In the genomic region with DNA sequence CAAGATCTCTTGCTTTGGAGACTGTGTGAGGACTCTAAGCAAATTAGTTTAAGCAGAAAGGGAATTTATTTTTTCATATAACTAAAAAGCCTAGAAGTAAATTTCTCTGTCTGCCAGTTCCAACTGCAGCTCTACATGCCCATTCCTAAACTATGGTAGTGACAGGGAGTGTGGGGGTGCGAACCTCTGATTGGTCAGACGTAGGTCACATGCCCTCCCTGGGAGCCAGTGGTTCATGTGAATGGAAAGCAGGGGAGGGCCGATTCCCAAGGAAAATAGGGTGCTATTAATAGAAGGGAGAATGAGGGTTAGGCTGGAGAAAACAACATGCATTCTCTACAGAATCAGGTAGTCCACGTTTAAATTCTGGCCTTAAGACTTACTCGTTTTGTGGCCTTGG, we compare ENCODE assay signal across 1 cellular context.
TF ChIP-seq lines count a peak whose summit lies in the region.

No MANE protein-coding gene starts in this region.

TF ChIP-seq in GM23338, 12 proteins besides CTCF, POLR2A, EP300 and RAD21 (continued from another document):
- TF ChIP-seq, protein P1, sequence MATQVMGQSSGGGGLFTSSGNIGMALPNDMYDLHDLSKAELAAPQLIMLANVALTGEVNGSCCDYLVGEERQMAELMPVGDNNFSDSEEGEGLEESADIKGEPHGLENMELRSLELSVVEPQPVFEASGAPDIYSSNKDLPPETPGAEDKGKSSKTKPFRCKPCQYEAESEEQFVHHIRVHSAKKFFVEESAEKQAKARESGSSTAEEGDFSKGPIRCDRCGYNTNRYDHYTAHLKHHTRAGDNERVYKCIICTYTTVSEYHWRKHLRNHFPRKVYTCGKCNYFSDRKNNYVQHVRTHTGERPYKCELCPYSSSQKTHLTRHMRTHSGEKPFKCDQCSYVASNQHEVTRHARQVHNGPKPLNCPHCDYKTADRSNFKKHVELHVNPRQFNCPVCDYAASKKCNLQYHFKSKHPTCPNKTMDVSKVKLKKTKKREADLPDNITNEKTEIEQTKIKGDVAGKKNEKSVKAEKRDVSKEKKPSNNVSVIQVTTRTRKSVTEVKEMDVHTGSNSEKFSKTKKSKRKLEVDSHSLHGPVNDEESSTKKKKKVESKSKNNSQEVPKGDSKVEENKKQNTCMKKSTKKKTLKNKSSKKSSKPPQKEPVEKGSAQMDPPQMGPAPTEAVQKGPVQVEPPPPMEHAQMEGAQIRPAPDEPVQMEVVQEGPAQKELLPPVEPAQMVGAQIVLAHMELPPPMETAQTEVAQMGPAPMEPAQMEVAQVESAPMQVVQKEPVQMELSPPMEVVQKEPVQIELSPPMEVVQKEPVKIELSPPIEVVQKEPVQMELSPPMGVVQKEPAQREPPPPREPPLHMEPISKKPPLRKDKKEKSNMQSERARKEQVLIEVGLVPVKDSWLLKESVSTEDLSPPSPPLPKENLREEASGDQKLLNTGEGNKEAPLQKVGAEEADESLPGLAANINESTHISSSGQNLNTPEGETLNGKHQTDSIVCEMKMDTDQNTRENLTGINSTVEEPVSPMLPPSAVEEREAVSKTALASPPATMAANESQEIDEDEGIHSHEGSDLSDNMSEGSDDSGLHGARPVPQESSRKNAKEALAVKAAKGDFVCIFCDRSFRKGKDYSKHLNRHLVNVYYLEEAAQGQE (IDR thresholded peaks at IDR 0.05; ENCODE audit: unreplicated experiment): no peak
- TF ChIP-seq JUNB (IDR thresholded peaks at IDR 0.05; ENCODE audit: unreplicated experiment) (no peak), POLR2AphosphoS5 (IDR thresholded peaks at IDR 0.05; ENCODE audit: low read depth) (no peak), ZNF331 (CRISPR knock-in tag; IDR thresholded peaks at IDR 0.05; ENCODE audit: low read depth) (no peak)
- TF ChIP-seq, protein P2, sequence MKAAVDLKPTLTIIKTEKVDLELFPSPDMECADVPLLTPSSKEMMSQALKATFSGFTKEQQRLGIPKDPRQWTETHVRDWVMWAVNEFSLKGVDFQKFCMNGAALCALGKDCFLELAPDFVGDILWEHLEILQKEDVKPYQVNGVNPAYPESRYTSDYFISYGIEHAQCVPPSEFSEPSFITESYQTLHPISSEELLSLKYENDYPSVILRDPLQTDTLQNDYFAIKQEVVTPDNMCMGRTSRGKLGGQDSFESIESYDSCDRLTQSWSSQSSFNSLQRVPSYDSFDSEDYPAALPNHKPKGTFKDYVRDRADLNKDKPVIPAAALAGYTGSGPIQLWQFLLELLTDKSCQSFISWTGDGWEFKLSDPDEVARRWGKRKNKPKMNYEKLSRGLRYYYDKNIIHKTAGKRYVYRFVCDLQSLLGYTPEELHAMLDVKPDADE (IDR thresholded peaks at IDR 0.05): no peak
- TF ChIP-seq, protein P3, sequence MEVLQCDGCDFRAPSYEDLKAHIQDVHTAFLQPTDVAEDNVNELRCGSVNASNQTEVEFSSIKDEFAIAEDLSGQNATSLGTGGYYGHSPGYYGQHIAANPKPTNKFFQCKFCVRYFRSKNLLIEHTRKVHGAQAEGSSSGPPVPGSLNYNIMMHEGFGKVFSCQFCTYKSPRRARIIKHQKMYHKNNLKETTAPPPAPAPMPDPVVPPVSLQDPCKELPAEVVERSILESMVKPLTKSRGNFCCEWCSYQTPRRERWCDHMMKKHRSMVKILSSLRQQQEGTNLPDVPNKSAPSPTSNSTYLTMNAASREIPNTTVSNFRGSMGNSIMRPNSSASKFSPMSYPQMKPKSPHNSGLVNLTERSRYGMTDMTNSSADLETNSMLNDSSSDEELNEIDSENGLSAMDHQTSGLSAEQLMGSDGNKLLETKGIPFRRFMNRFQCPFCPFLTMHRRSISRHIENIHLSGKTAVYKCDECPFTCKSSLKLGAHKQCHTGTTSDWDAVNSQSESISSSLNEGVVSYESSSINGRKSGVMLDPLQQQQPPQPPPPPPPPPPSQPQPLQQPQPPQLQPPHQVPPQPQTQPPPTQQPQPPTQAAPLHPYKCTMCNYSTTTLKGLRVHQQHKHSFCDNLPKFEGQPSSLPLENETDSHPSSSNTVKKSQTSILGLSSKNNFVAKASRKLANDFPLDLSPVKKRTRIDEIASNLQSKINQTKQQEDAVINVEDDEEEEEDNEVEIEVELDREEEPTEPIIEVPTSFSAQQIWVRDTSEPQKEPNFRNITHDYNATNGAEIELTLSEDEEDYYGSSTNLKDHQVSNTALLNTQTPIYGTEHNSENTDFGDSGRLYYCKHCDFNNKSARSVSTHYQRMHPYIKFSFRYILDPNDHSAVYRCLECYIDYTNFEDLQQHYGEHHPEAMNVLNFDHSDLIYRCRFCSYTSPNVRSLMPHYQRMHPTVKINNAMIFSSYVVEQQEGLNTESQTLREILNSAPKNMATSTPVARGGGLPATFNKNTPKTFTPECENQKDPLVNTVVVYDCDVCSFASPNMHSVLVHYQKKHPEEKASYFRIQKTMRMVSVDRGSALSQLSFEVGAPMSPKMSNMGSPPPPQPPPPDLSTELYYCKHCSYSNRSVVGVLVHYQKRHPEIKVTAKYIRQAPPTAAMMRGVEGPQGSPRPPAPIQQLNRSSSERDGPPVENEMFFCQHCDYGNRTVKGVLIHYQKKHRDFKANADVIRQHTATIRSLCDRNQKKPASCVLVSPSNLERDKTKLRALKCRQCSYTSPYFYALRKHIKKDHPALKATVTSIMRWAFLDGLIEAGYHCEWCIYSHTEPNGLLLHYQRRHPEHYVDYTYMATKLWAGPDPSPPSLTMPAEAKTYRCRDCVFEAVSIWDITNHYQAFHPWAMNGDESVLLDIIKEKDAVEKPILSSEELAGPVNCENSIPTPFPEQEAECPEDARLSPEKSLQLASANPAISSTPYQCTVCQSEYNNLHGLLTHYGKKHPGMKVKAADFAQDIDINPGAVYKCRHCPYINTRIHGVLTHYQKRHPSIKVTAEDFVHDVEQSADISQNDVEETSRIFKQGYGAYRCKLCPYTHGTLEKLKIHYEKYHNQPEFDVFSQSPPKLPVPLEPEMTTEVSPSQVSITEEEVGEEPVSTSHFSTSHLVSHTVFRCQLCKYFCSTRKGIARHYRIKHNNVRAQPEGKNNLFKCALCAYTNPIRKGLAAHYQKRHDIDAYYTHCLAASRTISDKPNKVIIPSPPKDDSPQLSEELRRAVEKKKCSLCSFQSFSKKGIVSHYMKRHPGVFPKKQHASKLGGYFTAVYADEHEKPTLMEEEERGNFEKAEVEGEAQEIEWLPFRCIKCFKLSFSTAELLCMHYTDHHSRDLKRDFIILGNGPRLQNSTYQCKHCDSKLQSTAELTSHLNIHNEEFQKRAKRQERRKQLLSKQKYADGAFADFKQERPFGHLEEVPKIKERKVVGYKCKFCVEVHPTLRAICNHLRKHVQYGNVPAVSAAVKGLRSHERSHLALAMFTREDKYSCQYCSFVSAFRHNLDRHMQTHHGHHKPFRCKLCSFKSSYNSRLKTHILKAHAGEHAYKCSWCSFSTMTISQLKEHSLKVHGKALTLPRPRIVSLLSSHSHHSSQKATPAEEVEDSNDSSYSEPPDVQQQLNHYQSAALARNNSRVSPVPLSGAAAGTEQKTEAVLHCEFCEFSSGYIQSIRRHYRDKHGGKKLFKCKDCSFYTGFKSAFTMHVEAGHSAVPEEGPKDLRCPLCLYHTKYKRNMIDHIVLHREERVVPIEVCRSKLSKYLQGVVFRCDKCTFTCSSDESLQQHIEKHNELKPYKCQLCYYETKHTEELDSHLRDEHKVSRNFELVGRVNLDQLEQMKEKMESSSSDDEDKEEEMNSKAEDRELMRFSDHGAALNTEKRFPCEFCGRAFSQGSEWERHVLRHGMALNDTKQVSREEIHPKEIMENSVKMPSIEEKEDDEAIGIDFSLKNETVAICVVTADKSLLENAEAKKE (CRISPR knock-in tag; IDR thresholded peaks at IDR 0.05): no peak
